Comparison of ENCODE assay signal across 9 cellular contexts in genomic region chr6:72621243-72622093, GRCh38. TPM values are rescaled to one million over a fixed set of nuclear protein-coding genes. Genes with fewer than 3 reads are reported as not detected.
DNase-seq lines count a peak whose midpoint lies in the region; ATAC-seq, FAIRE-seq and TF ChIP-seq lines count a peak whose summit lies in the region.
"Had no signal": no experiment of that assay in that cellular context is flagged by ENCODE, and none has a peak within 500 bp of the region (broad histone marks: within the 10 kb centered on the region; RNA-seq: fewer than 3 reads in every experiment).

KCNQ5 (plus strand) TSS chr6:72622064.

- FAIRE-seq in GM12878 (lab: Jason Lieb, UNC): no peak

- intact Hi-C loops in OCI-LY7 (cut with micrococcal nuclease; ENCODE audit: unreplicated experiment) (loop anchor here (2.0 to 5.0 kb wide), 8 partner anchors 141 to 1334 kb away; partner anchors contain the start of genes EEF1A1, KHDC1, MTO1 and OGFRL1), GM12878 (cut with micrococcal nuclease; ENCODE audit: unreplicated experiment) (loop anchor here (2.0 to 5.0 kb wide), 2 partner anchors 67 to 121 kb away; no protein-coding TSS in a partner anchor)

- RAD21 ChIA-PET in GM12878 (lab: Charles Lee; ENCODE audit: unreplicated experiment): interaction anchor here (0.6 to 10.4 kb wide), 11 partner anchors 17 to 531 kb away, joined by 3 to 436 read pairs (median 10); no protein-coding TSS in a partner anchor

- H3K4me3 Mint-ChIP-seq in CD8-positive, alpha-beta memory T cell: peak within 1 kb of the TSS; percentile 90 to 97 (median 93)

- peaks cover 22% of the 10 kb centered on the region for H3K4me1 ChIP-seq in CD8-positive, alpha-beta memory T cell (ENCODE audit: insufficient read depth, low read length)
- H3K4me1 ChIP-seq in OCI-LY7 (ENCODE audit: insufficient read depth, low read length, poor library complexity, severe bottlenecking): peaks cover 47% of the 10 kb centered on the region
- H3K4me1 ChIP-seq in GM12878 (ENCODE audit: control insufficient read depth, insufficient read depth, low read length): peaks cover 23% of the 10 kb centered on the region

- no peaks in the 10 kb centered on the region for H3K9me3 ChIP-seq in CD8-positive, alpha-beta memory T cell (ENCODE audit: low read length)
- H3K9me3 ChIP-seq in OCI-LY7 (ENCODE audit: low read length): no peaks in the 10 kb centered on the region
- no peaks in the 10 kb centered on the region for H3K9me3 ChIP-seq in GM12878 (replicated peaks; ENCODE audit: control insufficient read depth, insufficient read depth, low read length)

- whole genome bisulfite sequencing in GM12878 (ENCODE audit: insufficient coverage, insufficient replicate concordance, low lambda C conversion rate, missing lambda C conversion rate): 4% methylated on average over 51 of the region's 62 CpGs

- H3K9ac ChIP-seq in GM12878 (ENCODE audit: control insufficient read depth, insufficient read depth, low read length): peak within 1 kb of the TSS; percentile 87

- SMC1A ChIA-PET in GM12878 (lab: Charles Lee; ENCODE audit: uncharacterized antibody, unreplicated experiment): interaction anchor here (0.6 to 15.6 kb wide), 18 partner anchors 9 to 560 kb away, joined by 3 to 446 read pairs (median 4); no protein-coding TSS in a partner anchor

- H3K9me3 Mint-ChIP-seq in CD8-positive, alpha-beta memory T cell: no peaks in the 10 kb centered on the region

- BruUV-seq in OCI-LY7 (replicated peaks; lab: Mats Ljungman, UMichigan) (no TSS peak), GM12878 (replicated peaks; lab: Mats Ljungman, UMichigan) (no TSS peak)

- peak; percentile 25 for ATAC-seq in GM21723 (IDR thresholded peaks at IDR 0.05; ENCODE audit: unreplicated experiment)
- ATAC-seq in GM12878: peak; percentile 6
- no peak for ATAC-seq in GM19324 (IDR thresholded peaks at IDR 0.05; ENCODE audit: low FRiP score, unreplicated experiment)
- ATAC-seq in HG03025 (IDR thresholded peaks at IDR 0.05; ENCODE audit: low FRiP score, unreplicated experiment): no peak

- in situ Hi-C loops in GM12878 (cut with MboI): no loop called here

- H3K36me3 Mint-ChIP-seq in CD8-positive, alpha-beta memory T cell: peaks cover 0 to 3% (median 3%) of the 10 kb centered on the region in 3 donors

- H3K27me3 Mint-ChIP-seq in CD8-positive, alpha-beta memory T cell: peaks cover 0 to 2% of the 10 kb centered on the region in 2 donors

- H3K4me3 ChIP-seq in CD8-positive, alpha-beta memory T cell (ENCODE audit: low read length): peak within 1 kb of the TSS; percentile 78
- peak within 1 kb of the TSS; percentile 92 for H3K4me3 ChIP-seq in OCI-LY7 (ENCODE audit: low read depth, low read length, poor library complexity, severe bottlenecking)
- peak within 1 kb of the TSS; percentile 100 for H3K4me3 ChIP-seq in GM12878

- no peak for TF ChIP-seq POLR2A in GM12878 (IDR thresholded peaks at IDR 0.05; ENCODE audit: low read depth, low read length)

- H3K27ac Mint-ChIP-seq in CD8-positive, alpha-beta memory T cell: peak within 1 kb of the TSS; percentile 58 to 93 (median 84)

- H3K27me3 ChIP-seq in CD8-positive, alpha-beta memory T cell (ENCODE audit: insufficient read depth, low read length, poor library complexity, severe bottlenecking): no peaks in the 10 kb centered on the region
- no peaks in the 10 kb centered on the region for H3K27me3 ChIP-seq in GM12878 (replicated peaks in 1 of 2; ENCODE audit: control insufficient read depth in 2 of 2, insufficient read depth in 2 of 2, low read length in 1 of 2)

- peak within 1 kb of the TSS; percentile 25 for H3K27ac ChIP-seq in CD8-positive, alpha-beta memory T cell (ENCODE audit: low read depth, low read length)
- peak within 1 kb of the TSS; percentile 96 for H3K27ac ChIP-seq in OCI-LY7 (ENCODE audit: low read depth, low read length, poor library complexity, severe bottlenecking)
- H3K27ac ChIP-seq in GM12878 (ENCODE audit: control insufficient read depth, insufficient read depth): peak within 1 kb of the TSS; percentile 89

- H3K79me2 ChIP-seq in OCI-LY7 (ENCODE audit: insufficient read depth, low read depth, low read length): peaks cover 35% of the 10 kb centered on the region
- H3K79me2 ChIP-seq in GM12878 (ENCODE audit: control insufficient read depth, insufficient read depth, low read length): peaks cover 54% of the 10 kb centered on the region

- DNase-seq in CD8-positive, alpha-beta memory T cell: peak in 4 of 5 donors; percentile 1 to 49 (median 22)
- DNase-seq in OCI-LY7 (ENCODE audit: low spot score) (peak; percentile 73), GM12878 (ENCODE audit: low read depth, low spot score) (no peak), iris pigment epithelial cell (ENCODE audit: low read depth) (peak; percentile 8)
- peak; percentile 27 to 44 for DNase-seq in stimulated activated CD4-positive, alpha-beta T cell treated with anti-CD3 and anti-CD28 coated beads, Interleukin-2, amount 100 ng/mL, for 24 hours

- CTCF ChIA-PET in CD8-positive, alpha-beta memory T cell (lab: Charles Lee): interaction anchor here (0.6 to 2.1 kb wide), 3 partner anchors 10 to 509 kb away, joined by 3 to 6 read pairs (median 5); no protein-coding TSS in a partner anchor
- CTCF ChIA-PET in OCI-LY7 (lab: Charles Lee; ENCODE audit: unreplicated experiment): interaction anchor here (1.2 kb wide), 1 partner anchor 28 kb away, joined by 3 read pairs; no protein-coding TSS in a partner anchor
- CTCF ChIA-PET in GM12878 (lab: Yijun Ruan, JAX): interaction anchor here (0.7 to 15.7 kb wide), 12 partner anchors 10 to 894 kb away, joined by 3 to 644 read pairs (median 6); no protein-coding TSS in a partner anchor

- no peak for TF ChIP-seq RAD21 in GM12878 (IDR thresholded peaks at IDR 0.05; ENCODE audit: insufficient read depth, low read depth, low read length)

- POLR2A ChIA-PET in CD8-positive, alpha-beta memory T cell (lab: Charles Lee): no interaction called here
- POLR2A ChIA-PET in OCI-LY7 (lab: Charles Lee): interaction anchor here (0.6 to 5.1 kb wide), 12 partner anchors 8 to 840 kb away, joined by 3 to 27 read pairs (median 5); partner anchors contain the start of genes KHDC1 and MTO1
- POLR2A ChIA-PET in GM12878 (lab: Charles Lee): interaction anchor here (0.6 to 3.9 kb wide), 10 partner anchors 10 to 644 kb away, joined by 3 to 41 read pairs (median 8); no protein-coding TSS in a partner anchor

- TF ChIP-seq CTCF in OCI-LY7 (conservative IDR thresholded peaks at IDR 0.05; ENCODE audit: low read length) (no peak), GM12878 (IDR thresholded peaks at IDR 0.05 in 2 of 3, conservative IDR thresholded peaks at IDR 0.05 in 1 of 3; ENCODE audit: control insufficient read depth in 2 of 3, extremely low read depth in 1 of 3, insufficient read depth in 1 of 3, low read depth in 3 of 3, low read length in 3 of 3) (no peak)

- H3K9me2 ChIP-seq in OCI-LY7 (ENCODE audit: insufficient read depth, low read length): no peaks in the 10 kb centered on the region

- peak within 1 kb of the TSS; percentile 66 for H2AFZ ChIP-seq in OCI-LY7 (ENCODE audit: low read length)
- peak within 1 kb of the TSS; percentile 89 for H2AFZ ChIP-seq in GM12878 (ENCODE audit: control insufficient read depth, low read depth, low read length)

- no peaks in the 10 kb centered on the region for H3K36me3 ChIP-seq in CD8-positive, alpha-beta memory T cell (ENCODE audit: insufficient read depth, low read length)
- H3K36me3 ChIP-seq in OCI-LY7 (ENCODE audit: insufficient read depth, low read length): peaks cover 11% of the 10 kb centered on the region; the same call in 1 of the 2 replicates
- no peaks in the 10 kb centered on the region for H3K36me3 ChIP-seq in GM12878 (ENCODE audit: control insufficient read depth in 2 of 2, insufficient read depth in 2 of 2, low read length in 1 of 2)

- H3K4me2 ChIP-seq in OCI-LY7 (ENCODE audit: low read length) (peak within 1 kb of the TSS; percentile 92), GM12878 (ENCODE audit: control insufficient read depth, insufficient read depth) (peak within 1 kb of the TSS; percentile 98)

- H3K4me1 Mint-ChIP-seq in CD8-positive, alpha-beta memory T cell: peaks cover 33 to 61% (median 54%) of the 10 kb centered on the region in 3 donors

- no peak for TF ChIP-seq EP300 in GM12878 (IDR thresholded peaks at IDR 0.05; ENCODE audit: borderline replicate concordance in 1 of 2, control insufficient read depth in 1 of 2, low read depth in 2 of 2, low read length in 2 of 2)

- peaks cover 2% of the 10 kb centered on the region; the same call in 1 of the 2 replicates for H4K20me1 ChIP-seq in OCI-LY7 (ENCODE audit: insufficient read depth, low read length)
- no peaks in the 10 kb centered on the region for H4K20me1 ChIP-seq in GM12878 (ENCODE audit: control insufficient read depth, insufficient read depth)

TF ChIP-seq in GM12878, 131 proteins besides CTCF, POLR2A, EP300 and RAD21 (continues in another document):
- TF ChIP-seq PAX8 (IDR thresholded peaks at IDR 0.05): no peak
- peak; percentile 25; the same call in 1 of the 2 replicates for TF ChIP-seq DPF2 (IDR thresholded peaks at IDR 0.05)
- TF ChIP-seq IKZF2 (IDR thresholded peaks at IDR 0.05): peak in 1 of 2 experiments; percentile 42; a peak in 1 of 4 replicates
- 0 out of 2 replicates have a peak, but pooled peaks have one; percentile 33 for TF ChIP-seq MXI1 (IDR thresholded peaks at IDR 0.05; ENCODE audit: low read depth, low read length)
- TF ChIP-seq EED (IDR thresholded peaks at IDR 0.05; ENCODE audit: low read depth): 0 out of 2 replicates have a peak, but pooled peaks have one; percentile 17
- TF ChIP-seq CBX5 (IDR thresholded peaks at IDR 0.05; ENCODE audit: low read depth): peak; percentile 54; the same call in 1 of the 2 replicates

RNA-seq across cellular contexts. Expression of gene KCNQ5, which starts in this region (rescaled TPM):
- 1 to 10 TPM; 7.9 to 8.5 TPM for total RNA-seq in CD8-positive, alpha-beta memory T cell
- polyA plus RNA-seq in CD8-positive, alpha-beta memory T cell: 0.85 TPM
- 15.1 and 29.7 TPM in 2 replicates for total RNA-seq in OCI-LY7 (2014; rRNA removed; shearing (Covaris generic))
- total RNA-seq in OCI-LY7 (2022) (25.8 and 26.1 TPM in 2 replicates), GM12878 (2014; rRNA removed) (1.9 and 2.9 TPM in 2 replicates), GM12878 (2014; rRNA removed; fragmentation: Illumina TruSeq; extraction: Trizol) (3.2 and 3.3 TPM in 2 replicates), GM12878 (2021) (4.1 and 5.0 TPM in 2 replicates)
- total RNA-seq in GM12878 (2013; cell fraction: nucleolus; rRNA removed): 182 and 288 TPM in 2 replicates
- polyA plus RNA-seq in GM12878 (2011; ENCODE audit: low read depth): 2.4 TPM
- polyA plus RNA-seq in GM12878 (2011; rRNA removed) (16.2 TPM in 2 replicates), GM12878 (2014; fragmentation: Illumina TruSeq; extraction: Trizol) (3.1 and 3.7 TPM in 2 replicates), GM12878 (2014; fragmentation: Nextera tagmentation; extraction: Ambion mirVana) (1 to 10 TPM in 1 of 2 experiments, under 1 TPM in 1; 0.60 to 1.0 TPM), GM12878 (2014; rRNA removed) (2.6 and 2.7 TPM in 2 replicates), GM12878 (2016; fragmentation: Nextera tagmentation; extraction: Ambion mirVana) (1 to 10 TPM; 3.8 to 3.9 TPM)
- 12.9 and 13.7 TPM in 2 replicates for polyA plus RNA-seq in GM12878 (2011; cell fraction: cytosol; rRNA removed)
- 18.0 and 20.3 TPM in 2 replicates for polyA plus RNA-seq in GM12878 (2011; cell fraction: nucleus; rRNA removed)
- 4.0 and 6.9 TPM in 2 replicates for polyA plus RNA-seq in GM12878 (2012)
- 43.2 and 62.1 TPM in 2 replicates for polyA minus RNA-seq in GM12878 (2011; rRNA and poly(A)+ RNA removed)
- 7.8 and 14.7 TPM in 2 replicates for polyA minus RNA-seq in GM12878 (2011; cell fraction: cytosol; rRNA and poly(A)+ RNA removed)
- 72.7 and 118 TPM in 2 replicates for polyA minus RNA-seq in GM12878 (2011; cell fraction: nucleus; rRNA and poly(A)+ RNA removed)
- total RNA-seq: RPMI7951 had no signal

Comparison
In these comparisons a context has a peak if more than half of its experiments do, and no peak if none do; other contexts are left out.
1. H3K27ac ChIP-seq: peak in every context shown above with its lines; median percentile 96 in OCI-LY7; 89 in GM12878; 25 in CD8-positive, alpha-beta memory T cell.
2. ATAC-seq: peak in GM21723 (single experiment) and GM12878 (single experiment); none in GM19324 (single experiment) and HG03025 (single experiment).
3. Peak in every context shown above with its lines, with median percentiles within 50 percentile points of each other: H3K4me3 ChIP-seq.